In the genomic region with DNA sequence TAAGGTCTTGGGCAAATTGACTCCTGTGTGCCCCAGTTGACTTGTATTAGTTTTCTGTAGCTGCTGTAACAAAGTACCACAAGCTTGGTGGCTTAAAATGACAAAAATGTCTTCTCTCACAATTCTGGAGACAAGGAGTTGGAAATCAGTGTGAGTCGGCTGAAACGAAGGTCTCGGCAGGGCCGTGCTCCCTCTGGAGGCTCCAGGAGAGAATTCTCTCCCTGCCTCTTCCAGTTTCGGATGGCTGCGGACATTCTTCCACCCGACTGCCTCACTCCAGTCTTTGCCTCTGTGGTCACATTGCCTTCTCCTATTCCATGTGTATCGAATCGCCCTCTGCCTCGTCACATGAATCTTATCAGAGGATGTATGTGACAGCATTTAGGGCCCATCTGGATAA, we compare ENCODE assay signal across 15 cellular contexts.
DNase-seq lines count a peak whose midpoint lies in the region; ATAC-seq, FAIRE-seq and TF ChIP-seq lines count a peak whose summit lies in the region.
"Had no signal": no experiment of that assay in that cellular context is flagged by ENCODE, and none has a peak within 500 bp of the region (broad histone marks: within the 10 kb centered on the region; RNA-seq: fewer than 3 reads in every experiment).

No MANE protein-coding gene starts in this region.

- H3K9ac ChIP-seq in kidney (ENCODE audit: low read length in 2 of 2), result no peak overlapping the region
- H3K9ac ChIP-seq: BLaER1 treated with 17β-estradiol and CSF1 and Interleukin-3, amounts not matched to agents 10 nM and 100 nM had no signal

- FAIRE-seq in kidney (lab: Jason Lieb, UNC), result no peak
- FAIRE-seq: GM12892 had no signal

- ATAC-seq in GM19452 (IDR thresholded peaks at IDR 0.05; ENCODE audit: unreplicated experiment) (no peak), GM21528 (IDR thresholded peaks at IDR 0.05; ENCODE audit: low FRiP score, unreplicated experiment) (no peak), HG02852 (IDR thresholded peaks at IDR 0.05; ENCODE audit: unreplicated experiment) (no peak)
- ATAC-seq: activated naive CD8-positive, alpha-beta T cell treated with anti-CD3 and anti-CD28 coated beads, Interleukin-2, amount 50 U/mL, for 24 hours had no signal

- intact Hi-C loops in kidney (cut with DNase I), result no loop called here

- H3K27ac ChIP-seq in 22Rv1, result no peak overlapping the region
- H3K27ac ChIP-seq in kidney (ENCODE audit: low read depth in 2 of 2, low read length in 2 of 2), result no peak overlapping the region
- H3K27ac ChIP-seq: BLaER1 treated with 17β-estradiol and CSF1 and Interleukin-3, amounts not matched to agents 10 nM and 100 nM; neutrophil; vagina had no signal

- H3K9me3 ChIP-seq in kidney (ENCODE audit: control insufficient read depth in 1 of 2, low read length in 2 of 2), result no peaks in the 10 kb centered on the region
- H3K9me3 ChIP-seq: neutrophil, vagina had no signal

- H3K4me3 ChIP-seq in HFF-Myc (replicated peaks; ENCODE audit: low read depth, low read length) (no peak overlapping the region), cardiac fibroblast (replicated peaks in 1 of 2; ENCODE audit: low read depth in 2 of 2, low read length in 2 of 2) (no peak overlapping the region), kidney (ENCODE audit: low read length in 2 of 2) (no peak overlapping the region)
- H3K4me3 ChIP-seq: BLaER1 treated with 17β-estradiol and CSF1 and Interleukin-3, amounts not matched to agents 10 nM and 100 nM; vagina had no signal

- no peaks in the 10 kb centered on the region for H3K36me3 ChIP-seq in kidney (ENCODE audit: control insufficient read depth in 1 of 2, insufficient read depth in 2 of 2, low read length in 2 of 2)
- H3K36me3 ChIP-seq: BLaER1 treated with 17β-estradiol and CSF1 and Interleukin-3, amounts not matched to agents 10 nM and 100 nM; neutrophil; vagina had no signal

- TF ChIP-seq CTCF in 22Rv1 (IDR thresholded peaks at IDR 0.05), result peak; percentile 68
- TF ChIP-seq CTCF in HFF-Myc (IDR thresholded peaks at IDR 0.05; ENCODE audit: low read depth, low read length, missing control alignments), result peak; percentile 47
- peak; percentile 30 for TF ChIP-seq CTCF in cardiac fibroblast (IDR thresholded peaks at IDR 0.05; ENCODE audit: low read depth, low read length)
- TF ChIP-seq CTCF in kidney (IDR thresholded peaks at IDR 0.05; ENCODE audit: borderline replicate concordance, extremely low read depth, insufficient read depth), result peak; percentile 38

- no peaks in the 10 kb centered on the region for H3K4me1 ChIP-seq in kidney (ENCODE audit: control insufficient read depth in 1 of 2, insufficient read depth in 1 of 2, low read depth in 1 of 2, low read length in 2 of 2)
- H3K4me1 ChIP-seq: vagina had no signal

- DNase-seq in HFF-Myc (ENCODE audit: extremely low read depth, low read depth), result no peak
- DNase-seq in cardiac fibroblast (ENCODE audit: low read depth in 2 of 2), result peak; percentile 4 to 17
- DNase-seq in kidney, result no peak
- no peak for DNase-seq in germinal center (ENCODE audit: low spot score)
- DNase-seq: activated CD4-positive, alpha-beta T cell treated with anti-CD3 and anti-CD28 coated beads for 4 hours; activated naive CD8-positive, alpha-beta T cell treated with anti-CD3 and anti-CD28 coated beads, Interleukin-2, amount 50 U/mL, for 24 hours; NCI-H1436 treated with DMSO at 0.1 percent for 48 hours had no signal

Comparison
In these comparisons a context has a peak if more than half of its experiments do, and no peak if none do; other contexts are left out.
1. DNase-seq: peak in cardiac fibroblast (2 of 2); none in HFF-Myc (single experiment), kidney (single experiment) and germinal center (single experiment).
2. Peak in every context shown above with its lines, with median percentiles within 50 percentile points of each other: CTCF ChIP-seq.